24 cellular contexts compared by ENCODE assay signal in genomic region chr9:68932458-68932857, GRCh38.
"Had no signal": no experiment of that assay in that cellular context is flagged by ENCODE, and none has a peak within 500 bp of the region (broad histone marks: within the 10 kb centered on the region; RNA-seq: fewer than 3 reads in every experiment).

No MANE protein-coding gene starts in this region.

- FAIRE-seq: bronchial epithelial cell had no signal

- H3K9me3 Mint-ChIP-seq: activated naive CD8-positive, alpha-beta T cell treated with anti-CD3 and anti-CD28 coated beads for 36 hours; activated T-cell treated with anti-CD3 and anti-CD28 coated beads, Interleukin-2, amount 50 U/mL, for 4 hours; natural killer cell; WTC11 had no signal

- H3K27me3 ChIP-seq: gastroesophageal sphincter, neutrophil, ovary, testis, uterus had no signal

- H3K4me3 ChIP-seq: coronary artery, gastroesophageal sphincter, ovary, psoas muscle, testis, uterus had no signal

- H3K36me3 ChIP-seq: gastroesophageal sphincter, ovary, uterus had no signal

- H3K27ac Mint-ChIP-seq: activated naive CD8-positive, alpha-beta T cell treated with anti-CD3 and anti-CD28 coated beads for 36 hours; endodermal cell; natural killer cell; WTC11 had no signal

- H3K9me3 ChIP-seq: gastroesophageal sphincter, neutrophil, ovary, psoas muscle, testis, uterus had no signal

- H3K4me1 ChIP-seq: gastroesophageal sphincter, psoas muscle, uterus had no signal

- H3K36me3 Mint-ChIP-seq: natural killer cell, WTC11 had no signal

- H3K4me1 Mint-ChIP-seq: natural killer cell had no signal

- H3K27ac ChIP-seq: coronary artery, epithelial cell of prostate, gastroesophageal sphincter, neutrophil, ovary, psoas muscle had no signal

- H3K4me3 Mint-ChIP-seq: activated naive CD8-positive, alpha-beta T cell treated with anti-CD3 and anti-CD28 coated beads for 36 hours; activated T-cell treated with anti-CD3 and anti-CD28 coated beads, Interleukin-2, amount 50 U/mL, for 4 hours; endodermal cell; natural killer cell; WTC11 had no signal

- DNase-seq: activated CD8-positive, alpha-beta memory T cell treated with anti-CD3 and anti-CD28 coated beads for 24 hours; activated CD8-positive, alpha-beta memory T cell treated with anti-CD3 and anti-CD28 coated beads, Interleukin-2, amount 50 U/mL, for 4 hours; activated naive CD4-positive, alpha-beta T cell treated with Interleukin-2 at 50 U/mL for 16 hours; activated naive CD8-positive, alpha-beta T cell treated with anti-CD3 and anti-CD28 coated beads for 36 hours; activated T-cell treated with anti-CD3 and anti-CD28 coated beads, Interleukin-2, amount 50 U/mL, for 4 hours; endodermal cell; head of caudate nucleus; hypothalamus; midbrain; natural killer cell; ovary; psoas muscle; stimulated activated CD4-positive, alpha-beta T cell treated with anti-CD3 and anti-CD28 coated beads, Interleukin-12 subunit alpha, Interleukin-12 subunit beta, amount 100 ng/mL, for 4 hours; T-helper 9 cell; trophoblast cell; uterus had no signal

- ATAC-seq: gastroesophageal sphincter, natural killer cell, psoas muscle, right cardiac atrium, WTC11 had no signal
